In genomic region chr6:108565893-108566292, GRCh38 we compare ENCODE assay signal across 8 cellular contexts. TPM values are rescaled to one million over a fixed set of nuclear protein-coding genes. Genes with fewer than 3 reads are reported as not detected.
DNase-seq lines count a peak whose midpoint lies in the region; ATAC-seq and TF ChIP-seq lines count a peak whose summit lies in the region.

No MANE protein-coding gene starts in this region.

- peak overlapping the region; percentile 89 for H3K27ac Mint-ChIP-seq in T-helper 17 cell
- no peak overlapping the region for H3K27ac Mint-ChIP-seq in GM23338

- peak overlapping the region; percentile 95 for H3K4me2 ChIP-seq in BLaER1
- H3K4me2 ChIP-seq in GM23338 = no peak overlapping the region

- H3K27me3 ChIP-seq in BLaER1 (peaks cover 16% of the 10 kb centered on the region; the same call in 1 of the 2 replicates), skeletal muscle tissue (ENCODE audit: control insufficient read depth in 3 of 3, insufficient read depth in 3 of 3, low read length in 3 of 3) (no peaks in the 10 kb centered on the region), SJCRH30 (no peaks in the 10 kb centered on the region), GM23338 (ENCODE audit: insufficient read depth) (peaks cover 26% of the 10 kb centered on the region)

- no peak overlapping the region for H2AFZ ChIP-seq in GM23338

- peaks cover 54% of the 10 kb centered on the region for H3K36me3 ChIP-seq in BLaER1
- H3K36me3 ChIP-seq in skeletal muscle tissue (ENCODE audit: control insufficient read depth in 3 of 3, insufficient read depth in 3 of 3, low read length in 3 of 3) = peaks cover 18 to 24% (median 21%) of the 10 kb centered on the region in 3 donors
- H3K36me3 ChIP-seq in SJCRH30 = peaks cover 18% of the 10 kb centered on the region
- H3K36me3 ChIP-seq in GM23338 (ENCODE audit: insufficient read depth) = no peaks in the 10 kb centered on the region; the same call in 1 of the 2 replicates

- intact Hi-C loops in Right ventricle myocardium superior (cut with DNase I) = no loop called here

- H3K9me3 Mint-ChIP-seq in GM23338 = peaks cover 6% of the 10 kb centered on the region; the same call in 2 of the 3 replicates

- ATAC-seq in HG02588 (IDR thresholded peaks at IDR 0.05; ENCODE audit: unreplicated experiment) = peak; percentile 39
- peak; percentile 30 for ATAC-seq in T-helper 17 cell
- peak; percentile 40 for ATAC-seq in Right ventricle myocardium superior (ENCODE audit: poor library complexity)
- no peak for ATAC-seq in GM23338

- TF ChIP-seq CTCF in GM23338 (conservative IDR thresholded peaks at IDR 0.05; ENCODE audit: low read depth in 2 of 2) = no peak

- peaks cover 89% of the 10 kb centered on the region for H3K79me2 ChIP-seq in GM23338 (replicated peaks; ENCODE audit: insufficient read depth)

- H3K36me3 Mint-ChIP-seq in T-helper 17 cell (ENCODE audit: low read depth) = peaks cover 2% of the 10 kb centered on the region
- H3K36me3 Mint-ChIP-seq in GM23338 (ENCODE audit: low read depth) = peaks cover 25% of the 10 kb centered on the region

- H3K27ac ChIP-seq in BLaER1 (no peak overlapping the region), skeletal muscle tissue (ENCODE audit: low read depth, low read length) (peak overlapping the region; percentile 56), SJCRH30 (no peak overlapping the region), GM23338 (ENCODE audit: low read depth) (no peak overlapping the region)

- no peak overlapping the region for H3K4me3 ChIP-seq in BLaER1
- peak overlapping the region in 2 of 3 donors; percentile 35 to 41 for H3K4me3 ChIP-seq in skeletal muscle tissue (ENCODE audit: low read length in 3 of 3)
- H3K4me3 ChIP-seq in SJCRH30 = no peak overlapping the region
- H3K4me3 ChIP-seq in GM23338 = no peak overlapping the region

- H3K4me3 Mint-ChIP-seq in T-helper 17 cell = peak overlapping the region; percentile 25
- no peak overlapping the region for H3K4me3 Mint-ChIP-seq in GM23338

- H3K9me3 ChIP-seq in BLaER1 (no peaks in the 10 kb centered on the region), T-helper 17 cell (ENCODE audit: control insufficient read depth, low read length, poor library complexity, severe bottlenecking) (no peaks in the 10 kb centered on the region), skeletal muscle tissue (ENCODE audit: control insufficient read depth in 3 of 3, low read length in 3 of 3) (no peaks in the 10 kb centered on the region), SJCRH30 (replicated peaks) (no peaks in the 10 kb centered on the region)

- no peaks in the 10 kb centered on the region for H3F3A ChIP-seq in GM23338 (replicated peaks; ENCODE audit: low read depth)

- H3K27me3 Mint-ChIP-seq in T-helper 17 cell = no peaks in the 10 kb centered on the region
- peaks cover 17% of the 10 kb centered on the region for H3K27me3 Mint-ChIP-seq in GM23338 (ENCODE audit: insufficient read depth, low read depth, poor library complexity)

- H3K9ac ChIP-seq in BLaER1 = no peak overlapping the region
- peak overlapping the region in 2 of 3 donors; percentile 4 to 86 for H3K9ac ChIP-seq in skeletal muscle tissue (ENCODE audit: low read depth in 1 of 3, low read length in 3 of 3)

- H3K9me2 ChIP-seq in GM23338 (ENCODE audit: insufficient read depth) = no peaks in the 10 kb centered on the region

- peaks cover 56% of the 10 kb centered on the region for H3K4me1 Mint-ChIP-seq in T-helper 17 cell
- peaks cover 35% of the 10 kb centered on the region for H3K4me1 Mint-ChIP-seq in GM23338

- no peak for DNase-seq in T-helper 17 cell
- no peak for DNase-seq in Right ventricle myocardium superior
- no peak for DNase-seq in central memory CD4-positive, alpha-beta T cell
- DNase-seq in SJCRH30 = no peak
- no peak for DNase-seq in GM23338 (ENCODE audit: low spot score)

- H4K20me1 ChIP-seq in BLaER1 = peaks cover 100% of the 10 kb centered on the region
- peaks cover 19% of the 10 kb centered on the region for H4K20me1 ChIP-seq in GM23338 (replicated peaks; ENCODE audit: insufficient read depth)

- H3K4me1 ChIP-seq in BLaER1 (peaks cover 59% of the 10 kb centered on the region), skeletal muscle tissue (ENCODE audit: control insufficient read depth in 3 of 3, insufficient read depth in 3 of 3, low read length in 3 of 3) (peaks cover 49 to 67% (median 50%) of the 10 kb centered on the region in 3 donors), SJCRH30 (peaks cover 19% of the 10 kb centered on the region), GM23338 (ENCODE audit: insufficient read depth) (peaks cover 30% of the 10 kb centered on the region)

TF ChIP-seq in GM23338, 12 proteins besides CTCF, POLR2A, EP300 and RAD21 (continues in another document):
- TF ChIP-seq NANOG (IDR thresholded peaks at IDR 0.05; ENCODE audit: borderline replicate concordance) (no peak), CREB1 (CRISPR knock-in tag; IDR thresholded peaks at IDR 0.05; ENCODE audit: low read depth) (no peak), STAT1 (IDR thresholded peaks at IDR 0.05; ENCODE audit: unreplicated experiment) (no peak), JUNB (IDR thresholded peaks at IDR 0.05; ENCODE audit: unreplicated experiment) (no peak), EZH2 (IDR thresholded peaks at IDR 0.05; ENCODE audit: low read depth, unreplicated experiment) (no peak), ZNF114 (CRISPR knock-in tag; IDR thresholded peaks at IDR 0.05) (no peak), POLR2AphosphoS5 (IDR thresholded peaks at IDR 0.05; ENCODE audit: low read depth) (no peak), REST (IDR thresholded peaks at IDR 0.05; ENCODE audit: unreplicated experiment) (no peak), ETS1 (IDR thresholded peaks at IDR 0.05) (no peak), ZNF331 (CRISPR knock-in tag; IDR thresholded peaks at IDR 0.05; ENCODE audit: low read depth) (no peak)

RNA-seq across cellular contexts. Expression of gene FOXO3, which starts 5.2 kb away (rescaled TPM):
- total RNA-seq in T-helper 17 cell (10 to 100 TPM; 22.6 to 34.1 TPM), Right ventricle myocardium superior (32.4 TPM), skeletal muscle tissue (30.8 TPM)
- 35.0 and 35.7 TPM in 2 replicates for total RNA-seq in SJCRH30 (2014; rRNA removed; shearing (Covaris generic))
- total RNA-seq in GM23338 (2014; rRNA removed; shearing (Covaris generic)) = 20.2 and 20.4 TPM in 2 replicates
- 9.1 and 9.8 TPM in 2 replicates for polyA plus RNA-seq in GM23338 (2016; fragmentation: Nextera tagmentation; extraction: Ambion mirVana)

Comparison
In these comparisons a context has a peak if more than half of its experiments do, and no peak if none do; other contexts are left out.
1. H3K4me3 ChIP-seq: peak in skeletal muscle tissue (2 of 3); none in BLaER1 (single experiment), SJCRH30 (single experiment) and GM23338 (single experiment).